20 cellular contexts compared by ENCODE assay signal in genomic region chr20:44065401-44066340, GRCh38.
DNase-seq lines count a peak whose midpoint lies in the region; ATAC-seq and TF ChIP-seq lines count a peak whose summit lies in the region.
"Had no signal": no experiment of that assay in that cellular context is flagged by ENCODE, and none has a peak within 500 bp of the region (broad histone marks: within the 10 kb centered on the region; RNA-seq: fewer than 3 reads in every experiment).

No MANE protein-coding gene starts in this region.

- ATAC-seq in left ventricle myocardium superior (no peak), Right ventricle myocardium superior (ENCODE audit: poor library complexity) (no peak)
- ATAC-seq: GM12878, HCT116 had no signal

- H3K27me3 ChIP-seq in KMS-11 (ENCODE audit: insufficient read depth, low read depth) (no peaks in the 10 kb centered on the region), spleen (replicated peaks in 1 of 7) (peaks cover 0 to 34% (median 4%) of the 10 kb centered on the region in 7 donors)
- H3K27me3 ChIP-seq: BE2C had no signal

- H3K4me3 ChIP-seq in KMS-11 (IDR thresholded peaks at IDR 0.05; ENCODE audit: insufficient read depth, low read depth, low read length) (no peak overlapping the region), spleen (no peak overlapping the region)
- H3K4me3 ChIP-seq: GM12878 had no signal

- intact Hi-C loops in spleen (cut with DNase I; ENCODE audit: low total_unique reads): no loop called here
- intact Hi-C loops in left ventricle myocardium superior (cut with micrococcal nuclease): no loop called here
- intact Hi-C loops in Right ventricle myocardium superior (cut with DNase I): no loop called here

- no peak overlapping the region for H3K9ac ChIP-seq in KMS-11

- TF ChIP-seq CTCF in KMS-11 (conservative IDR thresholded peaks at IDR 0.05; ENCODE audit: low read depth, low read length) (no peak), spleen (IDR thresholded peaks at IDR 0.05 in 8 of 11, conservative IDR thresholded peaks at IDR 0.05 in 3 of 11) (no peak)

- H3K27me3 Mint-ChIP-seq in activated T-cell treated with anti-CD3 and anti-CD28 coated beads, Interleukin-2, amount 50 U/mL, for 24 hours: no peaks in the 10 kb centered on the region

- no peak overlapping the region for H3K4me3 Mint-ChIP-seq in activated T-cell treated with anti-CD3 and anti-CD28 coated beads, Interleukin-2, amount 50 U/mL, for 24 hours

- H2AFZ ChIP-seq in KMS-11 (ENCODE audit: low read depth): no peak overlapping the region

- 90 to 98% (median 95%) methylated on average over 19 to 20 of the region's 20 CpGs for WGBS in spleen, 5 donors

- TF ChIP-seq POLR2A in spleen (IDR thresholded peaks at IDR 0.05): no peak

- no peaks in the 10 kb centered on the region for H4K20me1 ChIP-seq in KMS-11 (ENCODE audit: insufficient read depth)

- no peaks in the 10 kb centered on the region for H3K36me3 Mint-ChIP-seq in activated T-cell treated with anti-CD3 and anti-CD28 coated beads, Interleukin-2, amount 50 U/mL, for 24 hours (ENCODE audit: low read depth)

- H3K27ac ChIP-seq in KMS-11 (peak overlapping the region; percentile 99; the same call in 1 of the 2 replicates), spleen (no peak overlapping the region)
- H3K27ac ChIP-seq: HL-60 had no signal

- no peaks in the 10 kb centered on the region for H3K79me2 ChIP-seq in KMS-11 (ENCODE audit: insufficient read depth, low read depth)

- H3K36me3 ChIP-seq in KMS-11 (ENCODE audit: insufficient read depth): no peaks in the 10 kb centered on the region
- H3K36me3 ChIP-seq in spleen: no peaks in the 10 kb centered on the region
- H3K36me3 ChIP-seq: BE2C had no signal

- H3K4me2 ChIP-seq in KMS-11: peak overlapping the region; percentile 94; the same call in 1 of the 2 replicates

- H3K4me1 ChIP-seq in KMS-11 (ENCODE audit: low read depth, poor library complexity, severe bottlenecking): peaks cover 68% of the 10 kb centered on the region
- peaks cover 3 to 36% (median 21%) of the 10 kb centered on the region in 6 donors for H3K4me1 ChIP-seq in spleen
- H3K4me1 ChIP-seq: BE2C had no signal

- H3K27ac Mint-ChIP-seq in activated T-cell treated with anti-CD3 and anti-CD28 coated beads, Interleukin-2, amount 50 U/mL, for 24 hours: no peak overlapping the region

- DNase-seq in activated T-cell treated with anti-CD3 and anti-CD28 coated beads, Interleukin-2, amount 50 U/mL, for 24 hours: peak; percentile 26
- DNase-seq in activated T-cell treated with anti-CD3 and anti-CD28 coated beads for 4 hours (no peak), mesenteric fat pad (ENCODE audit: low spot score) (peak; percentile 81), spleen (peak; percentile 71), left ventricle myocardium superior (no peak), Right ventricle myocardium superior (no peak), H4 (ENCODE audit: low spot score) (no peak)
- DNase-seq: 8988T, BE2C, DMS79 treated with DMSO at 0.1 percent for 48 hours, MV-4-11, NCI-H1417 treated with DMSO at 0.1 percent for 48 hours, NCI-H1930, NCI-H2171, NCI-H748 treated with DMSO at 0.1 percent for 48 hours, OCI-M1 had no signal

- no peaks in the 10 kb centered on the region for H3K9me3 ChIP-seq in spleen
- H3K9me3 ChIP-seq: BE2C had no signal

- no peaks in the 10 kb centered on the region for H3K9me3 Mint-ChIP-seq in activated T-cell treated with anti-CD3 and anti-CD28 coated beads, Interleukin-2, amount 50 U/mL, for 24 hours

- H3K4me1 Mint-ChIP-seq in activated T-cell treated with anti-CD3 and anti-CD28 coated beads, Interleukin-2, amount 50 U/mL, for 24 hours (ENCODE audit: low read depth): peaks cover 49% of the 10 kb centered on the region

Comparison
In these comparisons a context has a peak if more than half of its experiments do, and no peak if none do; other contexts are left out.
1. DNase-seq: peak in activated T-cell treated with anti-CD3 and anti-CD28 coated beads, Interleukin-2, amount 50 U/mL, for 24 hours (single experiment), mesenteric fat pad (single experiment) and spleen (single experiment); none in activated T-cell treated with anti-CD3 and anti-CD28 coated beads for 4 hours (single experiment), left ventricle myocardium superior (single experiment), Right ventricle myocardium superior (single experiment) and H4 (single experiment).